In the genomic region with DNA sequence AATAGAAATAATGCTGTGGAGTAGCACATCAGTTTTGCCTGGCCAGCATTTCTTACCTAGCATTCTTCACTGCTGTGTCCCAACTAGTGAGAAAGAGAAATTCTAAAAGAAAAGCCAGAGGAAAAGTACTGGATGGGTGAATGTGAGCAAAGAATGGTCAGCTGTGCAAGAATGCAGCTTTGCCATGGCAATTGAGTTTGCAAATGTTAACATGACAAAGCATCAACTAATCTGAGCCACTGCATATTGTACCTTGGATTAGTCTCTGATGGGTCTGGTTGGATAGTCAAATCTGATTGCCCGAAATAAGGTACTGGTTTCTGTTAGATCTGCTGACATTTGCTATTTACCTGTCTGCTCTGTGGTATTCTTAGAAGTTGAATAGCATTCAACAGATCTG, we compare ENCODE assay signal across 2 cellular contexts.
TF ChIP-seq lines count a peak whose summit lies in the region.

No MANE protein-coding gene starts in this region.

TF ChIP-seq in GM23338, 12 proteins besides CTCF, POLR2A, EP300 and RAD21 (continues in another document):
- TF ChIP-seq EZH2 (IDR thresholded peaks at IDR 0.05; ENCODE audit: low read depth, unreplicated experiment): no peak
- TF ChIP-seq CREB1 (CRISPR knock-in tag; IDR thresholded peaks at IDR 0.05; ENCODE audit: low read depth): no peak
- TF ChIP-seq EZH2phosphoT487 (IDR thresholded peaks at IDR 0.05; ENCODE audit: unreplicated experiment): no peak
- TF ChIP-seq ZNF331 (CRISPR knock-in tag; IDR thresholded peaks at IDR 0.05; ENCODE audit: low read depth): no peak
- TF ChIP-seq STAT1 (IDR thresholded peaks at IDR 0.05; ENCODE audit: unreplicated experiment): no peak
- TF ChIP-seq, protein P1, sequence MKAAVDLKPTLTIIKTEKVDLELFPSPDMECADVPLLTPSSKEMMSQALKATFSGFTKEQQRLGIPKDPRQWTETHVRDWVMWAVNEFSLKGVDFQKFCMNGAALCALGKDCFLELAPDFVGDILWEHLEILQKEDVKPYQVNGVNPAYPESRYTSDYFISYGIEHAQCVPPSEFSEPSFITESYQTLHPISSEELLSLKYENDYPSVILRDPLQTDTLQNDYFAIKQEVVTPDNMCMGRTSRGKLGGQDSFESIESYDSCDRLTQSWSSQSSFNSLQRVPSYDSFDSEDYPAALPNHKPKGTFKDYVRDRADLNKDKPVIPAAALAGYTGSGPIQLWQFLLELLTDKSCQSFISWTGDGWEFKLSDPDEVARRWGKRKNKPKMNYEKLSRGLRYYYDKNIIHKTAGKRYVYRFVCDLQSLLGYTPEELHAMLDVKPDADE (IDR thresholded peaks at IDR 0.05): no peak
- TF ChIP-seq, protein P2, sequence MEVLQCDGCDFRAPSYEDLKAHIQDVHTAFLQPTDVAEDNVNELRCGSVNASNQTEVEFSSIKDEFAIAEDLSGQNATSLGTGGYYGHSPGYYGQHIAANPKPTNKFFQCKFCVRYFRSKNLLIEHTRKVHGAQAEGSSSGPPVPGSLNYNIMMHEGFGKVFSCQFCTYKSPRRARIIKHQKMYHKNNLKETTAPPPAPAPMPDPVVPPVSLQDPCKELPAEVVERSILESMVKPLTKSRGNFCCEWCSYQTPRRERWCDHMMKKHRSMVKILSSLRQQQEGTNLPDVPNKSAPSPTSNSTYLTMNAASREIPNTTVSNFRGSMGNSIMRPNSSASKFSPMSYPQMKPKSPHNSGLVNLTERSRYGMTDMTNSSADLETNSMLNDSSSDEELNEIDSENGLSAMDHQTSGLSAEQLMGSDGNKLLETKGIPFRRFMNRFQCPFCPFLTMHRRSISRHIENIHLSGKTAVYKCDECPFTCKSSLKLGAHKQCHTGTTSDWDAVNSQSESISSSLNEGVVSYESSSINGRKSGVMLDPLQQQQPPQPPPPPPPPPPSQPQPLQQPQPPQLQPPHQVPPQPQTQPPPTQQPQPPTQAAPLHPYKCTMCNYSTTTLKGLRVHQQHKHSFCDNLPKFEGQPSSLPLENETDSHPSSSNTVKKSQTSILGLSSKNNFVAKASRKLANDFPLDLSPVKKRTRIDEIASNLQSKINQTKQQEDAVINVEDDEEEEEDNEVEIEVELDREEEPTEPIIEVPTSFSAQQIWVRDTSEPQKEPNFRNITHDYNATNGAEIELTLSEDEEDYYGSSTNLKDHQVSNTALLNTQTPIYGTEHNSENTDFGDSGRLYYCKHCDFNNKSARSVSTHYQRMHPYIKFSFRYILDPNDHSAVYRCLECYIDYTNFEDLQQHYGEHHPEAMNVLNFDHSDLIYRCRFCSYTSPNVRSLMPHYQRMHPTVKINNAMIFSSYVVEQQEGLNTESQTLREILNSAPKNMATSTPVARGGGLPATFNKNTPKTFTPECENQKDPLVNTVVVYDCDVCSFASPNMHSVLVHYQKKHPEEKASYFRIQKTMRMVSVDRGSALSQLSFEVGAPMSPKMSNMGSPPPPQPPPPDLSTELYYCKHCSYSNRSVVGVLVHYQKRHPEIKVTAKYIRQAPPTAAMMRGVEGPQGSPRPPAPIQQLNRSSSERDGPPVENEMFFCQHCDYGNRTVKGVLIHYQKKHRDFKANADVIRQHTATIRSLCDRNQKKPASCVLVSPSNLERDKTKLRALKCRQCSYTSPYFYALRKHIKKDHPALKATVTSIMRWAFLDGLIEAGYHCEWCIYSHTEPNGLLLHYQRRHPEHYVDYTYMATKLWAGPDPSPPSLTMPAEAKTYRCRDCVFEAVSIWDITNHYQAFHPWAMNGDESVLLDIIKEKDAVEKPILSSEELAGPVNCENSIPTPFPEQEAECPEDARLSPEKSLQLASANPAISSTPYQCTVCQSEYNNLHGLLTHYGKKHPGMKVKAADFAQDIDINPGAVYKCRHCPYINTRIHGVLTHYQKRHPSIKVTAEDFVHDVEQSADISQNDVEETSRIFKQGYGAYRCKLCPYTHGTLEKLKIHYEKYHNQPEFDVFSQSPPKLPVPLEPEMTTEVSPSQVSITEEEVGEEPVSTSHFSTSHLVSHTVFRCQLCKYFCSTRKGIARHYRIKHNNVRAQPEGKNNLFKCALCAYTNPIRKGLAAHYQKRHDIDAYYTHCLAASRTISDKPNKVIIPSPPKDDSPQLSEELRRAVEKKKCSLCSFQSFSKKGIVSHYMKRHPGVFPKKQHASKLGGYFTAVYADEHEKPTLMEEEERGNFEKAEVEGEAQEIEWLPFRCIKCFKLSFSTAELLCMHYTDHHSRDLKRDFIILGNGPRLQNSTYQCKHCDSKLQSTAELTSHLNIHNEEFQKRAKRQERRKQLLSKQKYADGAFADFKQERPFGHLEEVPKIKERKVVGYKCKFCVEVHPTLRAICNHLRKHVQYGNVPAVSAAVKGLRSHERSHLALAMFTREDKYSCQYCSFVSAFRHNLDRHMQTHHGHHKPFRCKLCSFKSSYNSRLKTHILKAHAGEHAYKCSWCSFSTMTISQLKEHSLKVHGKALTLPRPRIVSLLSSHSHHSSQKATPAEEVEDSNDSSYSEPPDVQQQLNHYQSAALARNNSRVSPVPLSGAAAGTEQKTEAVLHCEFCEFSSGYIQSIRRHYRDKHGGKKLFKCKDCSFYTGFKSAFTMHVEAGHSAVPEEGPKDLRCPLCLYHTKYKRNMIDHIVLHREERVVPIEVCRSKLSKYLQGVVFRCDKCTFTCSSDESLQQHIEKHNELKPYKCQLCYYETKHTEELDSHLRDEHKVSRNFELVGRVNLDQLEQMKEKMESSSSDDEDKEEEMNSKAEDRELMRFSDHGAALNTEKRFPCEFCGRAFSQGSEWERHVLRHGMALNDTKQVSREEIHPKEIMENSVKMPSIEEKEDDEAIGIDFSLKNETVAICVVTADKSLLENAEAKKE (CRISPR knock-in tag; IDR thresholded peaks at IDR 0.05): no peak
- TF ChIP-seq NANOG (IDR thresholded peaks at IDR 0.05; ENCODE audit: borderline replicate concordance): no peak
- TF ChIP-seq, protein P3, sequence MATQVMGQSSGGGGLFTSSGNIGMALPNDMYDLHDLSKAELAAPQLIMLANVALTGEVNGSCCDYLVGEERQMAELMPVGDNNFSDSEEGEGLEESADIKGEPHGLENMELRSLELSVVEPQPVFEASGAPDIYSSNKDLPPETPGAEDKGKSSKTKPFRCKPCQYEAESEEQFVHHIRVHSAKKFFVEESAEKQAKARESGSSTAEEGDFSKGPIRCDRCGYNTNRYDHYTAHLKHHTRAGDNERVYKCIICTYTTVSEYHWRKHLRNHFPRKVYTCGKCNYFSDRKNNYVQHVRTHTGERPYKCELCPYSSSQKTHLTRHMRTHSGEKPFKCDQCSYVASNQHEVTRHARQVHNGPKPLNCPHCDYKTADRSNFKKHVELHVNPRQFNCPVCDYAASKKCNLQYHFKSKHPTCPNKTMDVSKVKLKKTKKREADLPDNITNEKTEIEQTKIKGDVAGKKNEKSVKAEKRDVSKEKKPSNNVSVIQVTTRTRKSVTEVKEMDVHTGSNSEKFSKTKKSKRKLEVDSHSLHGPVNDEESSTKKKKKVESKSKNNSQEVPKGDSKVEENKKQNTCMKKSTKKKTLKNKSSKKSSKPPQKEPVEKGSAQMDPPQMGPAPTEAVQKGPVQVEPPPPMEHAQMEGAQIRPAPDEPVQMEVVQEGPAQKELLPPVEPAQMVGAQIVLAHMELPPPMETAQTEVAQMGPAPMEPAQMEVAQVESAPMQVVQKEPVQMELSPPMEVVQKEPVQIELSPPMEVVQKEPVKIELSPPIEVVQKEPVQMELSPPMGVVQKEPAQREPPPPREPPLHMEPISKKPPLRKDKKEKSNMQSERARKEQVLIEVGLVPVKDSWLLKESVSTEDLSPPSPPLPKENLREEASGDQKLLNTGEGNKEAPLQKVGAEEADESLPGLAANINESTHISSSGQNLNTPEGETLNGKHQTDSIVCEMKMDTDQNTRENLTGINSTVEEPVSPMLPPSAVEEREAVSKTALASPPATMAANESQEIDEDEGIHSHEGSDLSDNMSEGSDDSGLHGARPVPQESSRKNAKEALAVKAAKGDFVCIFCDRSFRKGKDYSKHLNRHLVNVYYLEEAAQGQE (IDR thresholded peaks at IDR 0.05; ENCODE audit: unreplicated experiment): no peak
- TF ChIP-seq JUNB (IDR thresholded peaks at IDR 0.05; ENCODE audit: unreplicated experiment): no peak

TF ChIP-seq in IMR-90, 13 proteins besides CTCF, POLR2A, EP300 and RAD21:
- TF ChIP-seq MAFK (IDR thresholded peaks at IDR 0.05; ENCODE audit: low read depth, low read length): peak; percentile 32; the same call in 1 of the 2 replicates
- TF ChIP-seq RCOR1 (IDR thresholded peaks at IDR 0.05; ENCODE audit: insufficient replicate concordance, low read length): no peak
- TF ChIP-seq, protein P4, sequence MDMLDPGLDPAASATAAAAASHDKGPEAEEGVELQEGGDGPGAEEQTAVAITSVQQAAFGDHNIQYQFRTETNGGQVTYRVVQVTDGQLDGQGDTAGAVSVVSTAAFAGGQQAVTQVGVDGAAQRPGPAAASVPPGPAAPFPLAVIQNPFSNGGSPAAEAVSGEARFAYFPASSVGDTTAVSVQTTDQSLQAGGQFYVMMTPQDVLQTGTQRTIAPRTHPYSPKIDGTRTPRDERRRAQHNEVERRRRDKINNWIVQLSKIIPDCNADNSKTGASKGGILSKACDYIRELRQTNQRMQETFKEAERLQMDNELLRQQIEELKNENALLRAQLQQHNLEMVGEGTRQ (IDR thresholded peaks at IDR 0.05; ENCODE audit: low read depth, low read length): no peak
